ENCODE assay signal across 1 cellular context in genomic region chr4:48725414-48725813, GRCh38.
TF ChIP-seq lines count a peak whose summit lies in the region.

No MANE protein-coding gene starts in this region.

TF ChIP-seq in K562, 482 proteins besides CTCF, POLR2A, EP300 and RAD21 (continued from another document):
- TF ChIP-seq ZNF407 (IDR thresholded peaks at IDR 0.05; ENCODE audit: low read depth) (no peak), MYC (IDR thresholded peaks at IDR 0.05; ENCODE audit: low read depth, low read length) (no peak), MYC (CRISPR knock-in tag; IDR thresholded peaks at IDR 0.05; ENCODE audit: borderline replicate concordance, low read depth) (no peak)
